ENCODE assay signal across 8 cellular contexts in genomic region chr5:65102826-65103673, GRCh38.
A peak's percentile ranks its signal among the peaks of the same experiment; 100 is the strongest.
DNase-seq lines count a peak whose midpoint lies in the region; ATAC-seq and TF ChIP-seq lines count a peak whose summit lies in the region.

No MANE protein-coding gene starts in this region.

- no peaks in the 10 kb centered on the region for H3K36me3 Mint-ChIP-seq in mesothelial cell of epicardium

- H3K4me3 ChIP-seq in MG63 = peak overlapping the region; percentile 23
- H3K4me3 ChIP-seq in astrocyte of the spinal cord (ENCODE audit: low read depth, low read length) = peak overlapping the region; percentile 43
- peak overlapping the region; percentile 43 to 62 (median 48) for H3K4me3 ChIP-seq in skin epidermis

- H3K9me3 ChIP-seq in MG63 = no peaks in the 10 kb centered on the region

- DNase-seq in ELR (ENCODE audit: low read depth) (peak; percentile 9), MG63 (no peak), T-helper 2 cell (peak in 3 of 5 experiments; percentile 32 to 74 (median 65)), astrocyte of the spinal cord (ENCODE audit: low read depth, low spot score) (peak; percentile 74), iPS DF 19.7 (ENCODE audit: low read depth, low spot score) (peak; percentile 47), mesothelial cell of epicardium (ENCODE audit: low spot score in 2 of 2, unreplicated experiment in 2 of 2) (no peak)

- H3K36me3 ChIP-seq in MG63 = no peaks in the 10 kb centered on the region

- H3K27me3 Mint-ChIP-seq in mesothelial cell of epicardium (ENCODE audit: low read depth) = no peaks in the 10 kb centered on the region

- H3K27me3 ChIP-seq in MG63 = no peaks in the 10 kb centered on the region

- no peak overlapping the region for H3K27ac Mint-ChIP-seq in mesothelial cell of epicardium

- H3K4me3 Mint-ChIP-seq in mesothelial cell of epicardium = no peak overlapping the region

- H3K4me1 Mint-ChIP-seq in mesothelial cell of epicardium = peaks cover 22% of the 10 kb centered on the region

- TF ChIP-seq CTCF in astrocyte of the spinal cord (IDR thresholded peaks at IDR 0.05; ENCODE audit: low read depth, low read length) = peak; percentile 23
- no peak for TF ChIP-seq CTCF in mesothelial cell of epicardium (IDR thresholded peaks at IDR 0.05; ENCODE audit: unreplicated experiment)

- H3K27ac ChIP-seq in skin epidermis = peak overlapping the region in 20 of 21 experiments; percentile 47 to 94 (median 84)

- H3K9me3 Mint-ChIP-seq in mesothelial cell of epicardium = no peaks in the 10 kb centered on the region

- peak; percentile 46 for ATAC-seq in GM21786 (IDR thresholded peaks at IDR 0.05; ENCODE audit: unreplicated experiment)

- in situ Hi-C loops in astrocyte of the spinal cord (cut with HindIII; ENCODE audit: low sequenced_read_pairs) = no loop called here

Comparison
In these comparisons a context has a peak if more than half of its experiments do, and no peak if none do; other contexts are left out.
1. DNase-seq: peak in ELR (single experiment), T-helper 2 cell (3 of 5), astrocyte of the spinal cord (single experiment) and iPS DF 19.7 (single experiment); none in MG63 (single experiment) and mesothelial cell of epicardium (0 of 2).
2. Peak in every context shown above with its lines, with median percentiles within 50 percentile points of each other: H3K4me3 ChIP-seq.